13 cellular contexts compared by ENCODE assay signal in genomic region chr15:66780172-66780972, GRCh38.
A peak's percentile ranks its signal among the peaks of the same experiment; 100 is the strongest.
DNase-seq lines count a peak whose midpoint lies in the region; FAIRE-seq and TF ChIP-seq lines count a peak whose summit lies in the region.
"Had no signal": no experiment of that assay in that cellular context is flagged by ENCODE, and none has a peak within 500 bp of the region (broad histone marks: within the 10 kb centered on the region; RNA-seq: fewer than 3 reads in every experiment).

No MANE protein-coding gene starts in this region.

- H3K27ac ChIP-seq in H1 (ENCODE audit: low read depth, low read length) (no peak overlapping the region; the same call in 1 of the 2 replicates), neural progenitor cell (no peak overlapping the region)
- H3K27ac ChIP-seq: tibial nerve had no signal

- H2BK20ac ChIP-seq in H1 (ENCODE audit: low read length) = no peak overlapping the region

- DNase-seq in Caco-2 (no peak), NCI-H226 (peak; percentile 89), H1 (ENCODE audit: low read depth in 1 of 2, low spot score in 2 of 2) (no peak), neural progenitor cell (ENCODE audit: low spot score) (no peak), D721Med (ENCODE audit: insufficient read length, low spot score) (no peak), NCI-H2107 (lab: John Stamatoyannopoulos, UW) (no peak), NCI-H2227 (lab: John Stamatoyannopoulos, UW; ENCODE audit: unreplicated experiment) (no peak), NCI-H2227 treated with DMSO at 0.1 percent for 48 hours (lab: John Stamatoyannopoulos, UW) (no peak)
- DNase-seq: DMS79, NCI-H2081 had no signal

- H3K9me3 ChIP-seq in Caco-2 (no peaks in the 10 kb centered on the region), H1 (ENCODE audit: insufficient read depth in 2 of 2, low read depth in 1 of 2, low read length in 1 of 2) (no peaks in the 10 kb centered on the region), neural progenitor cell (ENCODE audit: low read depth) (no peaks in the 10 kb centered on the region)
- H3K9me3 ChIP-seq: tibial nerve had no signal

- no peak overlapping the region for H2BK15ac ChIP-seq in H1 (ENCODE audit: low read length)

- CTCF ChIA-PET in Caco-2 (lab: Charles Lee) = interaction anchor here (0.8 to 2.0 kb wide), 4 partner anchors 71 to 161 kb away, joined by 3 to 8 read pairs (median 6); no protein-coding TSS in a partner anchor
- CTCF ChIA-PET in H1 (lab: Charles Lee; ENCODE audit: partially characterized antibody) = interaction anchor here (1.8 to 13.5 kb wide), 6 partner anchors 8 to 162 kb away, joined by 6 to 202 read pairs (median 12); no protein-coding TSS in a partner anchor

- H3K36me3 ChIP-seq in Caco-2 (ENCODE audit: control insufficient read depth, insufficient read depth, low read length) = no peaks in the 10 kb centered on the region; the same call in 1 of the 2 replicates
- H3K36me3 ChIP-seq in H1 (ENCODE audit: control insufficient read depth in 2 of 4, insufficient read depth in 4 of 4, low read length in 3 of 4) = peaks cover 0 to 5% (median 0%) of the 10 kb centered on the region in 4 experiments; a peak in 1 of 8 replicates
- H3K36me3 ChIP-seq in neural progenitor cell = no peaks in the 10 kb centered on the region

- 86% methylated on average over 21 of the region's 21 CpGs; no CpG with 5 or more reads in 1 of the 2 experiments for WGBS in H1 (ENCODE audit: extremely low coverage in 1 of 2, insufficient coverage in 1 of 2, insufficient read length in 1 of 2, insufficient replicate concordance in 2 of 2, low coverage in 1 of 2, low lambda C conversion rate in 2 of 2, missing lambda C conversion rate in 1 of 2), 2 experiments

- TF ChIP-seq EP300 in H1 (IDR thresholded peaks at IDR 0.05; ENCODE audit: borderline replicate concordance in 1 of 2, low read depth in 2 of 2, low read length in 2 of 2) = no peak

- no peak overlapping the region for H2BK12ac ChIP-seq in H1 (ENCODE audit: low read depth, low read length)

- H2BK120ac ChIP-seq in H1 (replicated peaks; ENCODE audit: low read depth, low read length) = no peak overlapping the region

- H3K79me1 ChIP-seq in H1 (ENCODE audit: low read depth, low read length) = no peaks in the 10 kb centered on the region

- TF ChIP-seq CTCF in Caco-2 (IDR thresholded peaks at IDR 0.05; ENCODE audit: insufficient read depth in 1 of 2, low read depth in 1 of 2, low read length in 1 of 2, severe bottlenecking in 1 of 2, unreplicated experiment in 1 of 2) = no peak
- no peak for TF ChIP-seq CTCF in H1 (IDR thresholded peaks at IDR 0.05; ENCODE audit: control extremely low read depth in 1 of 3, insufficient read depth in 1 of 3, low read depth in 1 of 3, low read length in 3 of 3)
- TF ChIP-seq CTCF in neural progenitor cell (IDR thresholded peaks at IDR 0.05) = no peak
- no peak for TF ChIP-seq CTCF in D721Med (IDR thresholded peaks at IDR 0.05; ENCODE audit: insufficient read depth, missing control alignments)

- peaks cover 25% of the 10 kb centered on the region for H3K4me1 ChIP-seq in Caco-2
- H3K4me1 ChIP-seq in H1 (replicated peaks in 1 of 4; ENCODE audit: control insufficient read depth in 3 of 4, insufficient read depth in 4 of 4, low read length in 3 of 4) = peaks cover 3 to 9% (median 5%) of the 10 kb centered on the region in 4 experiments; a peak in 4 of 7 replicates
- peaks cover 17% of the 10 kb centered on the region for H3K4me1 ChIP-seq in neural progenitor cell

- H3K27ac Mint-ChIP-seq in Caco-2 (ENCODE audit: unreplicated experiment) = peak overlapping the region; percentile 67
- peak overlapping the region; percentile 46 for H3K27ac Mint-ChIP-seq in neural progenitor cell

- H3F3A ChIP-seq in neural progenitor cell (ENCODE audit: low read depth) = no peaks in the 10 kb centered on the region

- no peak overlapping the region for H3K14ac ChIP-seq in H1 (ENCODE audit: insufficient read length)

- no peak overlapping the region for H3K23ac ChIP-seq in H1 (ENCODE audit: insufficient read length)

- H3K9ac ChIP-seq in H1 (replicated peaks in 1 of 4; ENCODE audit: extremely low read depth in 1 of 4, low read depth in 3 of 4, low read length in 3 of 4) (no peak overlapping the region), neural progenitor cell (no peak overlapping the region)

- no peak overlapping the region for H4K8ac ChIP-seq in H1 (ENCODE audit: extremely low read depth, insufficient read depth, low read length)

- H4K20me1 ChIP-seq in H1 (replicated peaks in 1 of 2; ENCODE audit: control insufficient read depth in 1 of 2, insufficient read depth in 2 of 2, low read length in 2 of 2) (peaks cover 0 to 2% of the 10 kb centered on the region in 2 experiments), neural progenitor cell (ENCODE audit: low read depth) (no peaks in the 10 kb centered on the region)

- H3K27me3 Mint-ChIP-seq in Caco-2 (ENCODE audit: insufficient read depth, unreplicated experiment) (no peaks in the 10 kb centered on the region), neural progenitor cell (ENCODE audit: insufficient read depth, low read depth) (peaks cover 4% of the 10 kb centered on the region)

- H2BK5ac ChIP-seq in H1 (ENCODE audit: low read depth, low read length) = peak overlapping the region; percentile 9; the same call in 1 of the 2 replicates

- H2AFZ ChIP-seq in H1 (ENCODE audit: low read length) (no peak overlapping the region), neural progenitor cell (replicated peaks) (no peak overlapping the region)

- H3K23me2 ChIP-seq in H1 (ENCODE audit: low read depth, low read length) = no peaks in the 10 kb centered on the region

- H3K4me1 Mint-ChIP-seq in Caco-2 (ENCODE audit: low read depth, unreplicated experiment) (no peaks in the 10 kb centered on the region), neural progenitor cell (peaks cover 38% of the 10 kb centered on the region)

- H3K36me3 Mint-ChIP-seq in Caco-2 (ENCODE audit: insufficient read depth, unreplicated experiment) (no peaks in the 10 kb centered on the region), neural progenitor cell (peaks cover 6% of the 10 kb centered on the region)

- H3K4me2 ChIP-seq in H1 (ENCODE audit: insufficient read depth in 1 of 2, low read depth in 2 of 2, low read length in 2 of 2) (no peak overlapping the region), neural progenitor cell (no peak overlapping the region)

- no peaks in the 10 kb centered on the region for H3K79me2 ChIP-seq in H1 (ENCODE audit: control insufficient read depth in 1 of 2, insufficient read depth in 2 of 2, low read length in 2 of 2)
- no peaks in the 10 kb centered on the region for H3K79me2 ChIP-seq in neural progenitor cell (ENCODE audit: low read depth)

- no peak overlapping the region for H4K5ac ChIP-seq in H1 (ENCODE audit: insufficient read length, low read depth, low read length)

- H3K4me3 ChIP-seq in Caco-2 (ENCODE audit: low read depth, low read length) (no peak overlapping the region), H1 (ENCODE audit: extremely low read depth in 1 of 4, insufficient read depth in 2 of 4, low read depth in 3 of 4, low read length in 4 of 4) (no peak overlapping the region), neural progenitor cell (no peak overlapping the region)
- H3K4me3 ChIP-seq: tibial nerve had no signal

- intact Hi-C loops in Caco-2 (cut with micrococcal nuclease; ENCODE audit: unreplicated experiment) = no loop called here

- FAIRE-seq in H1 (lab: Jason Lieb, UNC) = no peak
- FAIRE-seq in D721Med (lab: Jason Lieb, UNC) = no peak
- FAIRE-seq: islet of Langerhans, TTC549 had no signal

- TF ChIP-seq RAD21 in H1 (IDR thresholded peaks at IDR 0.05 in 1 of 2, conservative IDR thresholded peaks at IDR 0.05 in 1 of 2; ENCODE audit: low read depth in 2 of 2, low read length in 2 of 2) = no peak

- no peak overlapping the region for H3K56ac ChIP-seq in H1 (replicated peaks; ENCODE audit: insufficient read length, low read depth, low read length)

- no peak overlapping the region for H2AK5ac ChIP-seq in H1 (ENCODE audit: low read depth, low read length)

- H3K27me3 ChIP-seq in Caco-2 (replicated peaks; ENCODE audit: control insufficient read depth, insufficient read depth, low read length) (no peaks in the 10 kb centered on the region), H1 (replicated peaks in 1 of 4; ENCODE audit: control insufficient read depth in 3 of 4, extremely low read depth in 1 of 4, insufficient read depth in 3 of 4, low read length in 3 of 4) (no peaks in the 10 kb centered on the region), neural progenitor cell (no peaks in the 10 kb centered on the region)
- H3K27me3 ChIP-seq: tibial nerve had no signal

- no peak overlapping the region for H3K18ac ChIP-seq in H1 (ENCODE audit: extremely low read depth, low read length)

- no peaks in the 10 kb centered on the region for H3K9me3 Mint-ChIP-seq in Caco-2 (ENCODE audit: unreplicated experiment)
- no peaks in the 10 kb centered on the region for H3K9me3 Mint-ChIP-seq in neural progenitor cell

- BruUV-seq in Caco-2 (replicated peaks; lab: Mats Ljungman, UMichigan) = no TSS peak

- POLR2A ChIA-PET in Caco-2 (lab: Charles Lee) (no interaction called here), H1 (lab: Charles Lee; ENCODE audit: partially characterized antibody) (interaction anchor here (1.2 to 1.8 kb wide), 2 partner anchors 9 to 13 kb away, joined by 3 to 5 read pairs; no protein-coding TSS in a partner anchor)

- H3K4me3 Mint-ChIP-seq in Caco-2 (ENCODE audit: unreplicated experiment) (no peak overlapping the region), neural progenitor cell (no peak overlapping the region)

- H4K91ac ChIP-seq in H1 (replicated peaks; ENCODE audit: insufficient read length, low read length) = no peak overlapping the region

- TF ChIP-seq POLR2A in H1 (IDR thresholded peaks at IDR 0.05; ENCODE audit: control extremely low read depth in 1 of 2, low read depth in 2 of 2, low read length in 2 of 2) = no peak

- H3K4ac ChIP-seq in H1 (replicated peaks; ENCODE audit: insufficient read length, low read depth, low read length) = no peak overlapping the region

TF ChIP-seq in H1, 55 proteins besides CTCF, POLR2A, EP300 and RAD21 (continues in another document):
- no peak for TF ChIP-seq POU5F1 (IDR thresholded peaks at IDR 0.05; ENCODE audit: low read depth, low read length)
- TF ChIP-seq ATF2 (IDR thresholded peaks at IDR 0.05; ENCODE audit: low read length) = no peak
- TF ChIP-seq SIX5 (IDR thresholded peaks at IDR 0.05; ENCODE audit: low read depth, low read length) = no peak
- TF ChIP-seq KDM5A (IDR thresholded peaks at IDR 0.05; ENCODE audit: low read length) = no peak
- no peak for TF ChIP-seq HDAC6 (IDR thresholded peaks at IDR 0.05; ENCODE audit: low read depth, low read length)
- TF ChIP-seq SP2 (IDR thresholded peaks at IDR 0.05; ENCODE audit: low read length) = no peak
